In genomic region chr3:30539772-30540171, GRCh38 we compare ENCODE assay signal across 24 cellular contexts.
DNase-seq lines count a peak whose midpoint lies in the region; ATAC-seq and TF ChIP-seq lines count a peak whose summit lies in the region.
"Had no signal": no experiment of that assay in that cellular context is flagged by ENCODE, and none has a peak within 500 bp of the region (broad histone marks: within the 10 kb centered on the region; RNA-seq: fewer than 3 reads in every experiment).

No MANE protein-coding gene starts in this region.

- BruUV-seq in PC-9 (replicated peaks; lab: Mats Ljungman, UMichigan), result no TSS peak

- no peak for ATAC-seq in activated T-cell treated with anti-CD3 and anti-CD28 coated beads, Interleukin-2, amount 50 U/mL, for 4 hours
- ATAC-seq in GM21529 (IDR thresholded peaks at IDR 0.05; ENCODE audit: unreplicated experiment), result no peak
- no peak for ATAC-seq in stimulated activated naive B cell treated with anti-CD40 and anti-IgM and Interleukin-4, amounts not matched to agents 10 μg/mL and 1 μg/mL and 100 μg/mL, for 72 hours (replicated peaks)

- intact Hi-C loops in PC-9 (cut with micrococcal nuclease; ENCODE audit: unreplicated experiment), result loop anchor here (1.0 to 10.0 kb wide), 8 partner anchors 58 to 257 kb away; partner anchors contain the start of gene TGFBR2

- H3F3A ChIP-seq in PC-9 (ENCODE audit: insufficient read depth, low read depth), result peaks cover 16% of the 10 kb centered on the region

- peaks cover 10% of the 10 kb centered on the region for H3K4me1 Mint-ChIP-seq in activated T-cell treated with anti-CD3 and anti-CD28 coated beads, Interleukin-2, amount 50 U/mL, for 4 hours (ENCODE audit: low read depth)
- peaks cover 3 to 14% of the 10 kb centered on the region in 2 donors for H3K4me1 Mint-ChIP-seq in stimulated activated naive B cell treated with anti-CD40 and anti-IgM and Interleukin-4, amounts not matched to agents 10 μg/mL and 1 μg/mL and 100 μg/mL, for 72 hours
- H3K4me1 Mint-ChIP-seq: brain, IgD-negative memory B cell had no signal

- H3K9me3 ChIP-seq in PC-9 (ENCODE audit: insufficient read depth, low read depth), result no peaks in the 10 kb centered on the region
- H3K9me3 ChIP-seq: right atrium auricular region, SJCRH30, transverse colon had no signal

- POLR2A ChIA-PET in PC-9 (lab: Charles Lee; ENCODE audit: unreplicated experiment), result no interaction called here

- H3K4me3 ChIP-seq in PC-9, result peak overlapping the region; percentile 46; the same call in 1 of the 2 replicates
- H3K4me3 ChIP-seq: dorsolateral prefrontal cortex, right atrium auricular region, SJCRH30, transverse colon had no signal

- H3K4me1 ChIP-seq in PC-9 (replicated peaks; ENCODE audit: insufficient read depth), result peaks cover 22% of the 10 kb centered on the region
- H3K4me1 ChIP-seq: right atrium auricular region had no signal

- H3K27me3 Mint-ChIP-seq in activated T-cell treated with anti-CD3 and anti-CD28 coated beads, Interleukin-2, amount 50 U/mL, for 4 hours (ENCODE audit: low read depth), result no peaks in the 10 kb centered on the region
- H3K27me3 Mint-ChIP-seq in stimulated activated naive B cell treated with anti-CD40 and anti-IgM and Interleukin-4, amounts not matched to agents 10 μg/mL and 1 μg/mL and 100 μg/mL, for 72 hours, result no peaks in the 10 kb centered on the region
- H3K27me3 Mint-ChIP-seq: activated CD8-positive, alpha-beta T cell treated with anti-CD3 and anti-CD28 coated beads for 36 hours; activated naive CD4-positive, alpha-beta T cell treated with anti-CD3 and anti-CD28 coated beads, Interleukin-2, amount 50 U/mL, for 24 hours; activated T-cell treated with anti-CD3 and anti-CD28 coated beads, Interleukin-2, amount 50 U/mL, for 24 hours; IgD-negative memory B cell; stimulated activated naive CD8-positive, alpha-beta T cell treated with anti-CD3 and anti-CD28 coated beads, Interleukin-15, Interleukin-2, amounts not matched to agents 100 ng/mL and 50 ng/mL, for 24 hours had no signal

- H3K36me3 Mint-ChIP-seq in activated T-cell treated with anti-CD3 and anti-CD28 coated beads, Interleukin-2, amount 50 U/mL, for 4 hours (ENCODE audit: insufficient read depth), result no peaks in the 10 kb centered on the region
- no peaks in the 10 kb centered on the region for H3K36me3 Mint-ChIP-seq in stimulated activated naive B cell treated with anti-CD40 and anti-IgM and Interleukin-4, amounts not matched to agents 10 μg/mL and 1 μg/mL and 100 μg/mL, for 72 hours
- H3K36me3 Mint-ChIP-seq: brain had no signal

- no peaks in the 10 kb centered on the region for H3K9me3 Mint-ChIP-seq in activated T-cell treated with anti-CD3 and anti-CD28 coated beads, Interleukin-2, amount 50 U/mL, for 4 hours
- H3K9me3 Mint-ChIP-seq in stimulated activated naive B cell treated with anti-CD40 and anti-IgM and Interleukin-4, amounts not matched to agents 10 μg/mL and 1 μg/mL and 100 μg/mL, for 72 hours, result peaks cover 3 to 4% of the 10 kb centered on the region in 2 donors
- H3K9me3 Mint-ChIP-seq: activated T-cell treated with anti-CD3 and anti-CD28 coated beads, Interleukin-2, amount 50 U/mL, for 24 hours; stimulated activated naive CD8-positive, alpha-beta T cell treated with anti-CD3 and anti-CD28 coated beads, Interleukin-15, Interleukin-2, amounts not matched to agents 100 ng/mL and 50 ng/mL, for 24 hours had no signal

- H3K4me3 Mint-ChIP-seq in activated T-cell treated with anti-CD3 and anti-CD28 coated beads, Interleukin-2, amount 50 U/mL, for 4 hours, result no peak overlapping the region
- H3K4me3 Mint-ChIP-seq in stimulated activated naive B cell treated with anti-CD40 and anti-IgM and Interleukin-4, amounts not matched to agents 10 μg/mL and 1 μg/mL and 100 μg/mL, for 72 hours, result no peak overlapping the region
- H3K4me3 Mint-ChIP-seq: activated CD8-positive, alpha-beta T cell treated with anti-CD3 and anti-CD28 coated beads for 36 hours; activated naive CD4-positive, alpha-beta T cell treated with anti-CD3 and anti-CD28 coated beads, Interleukin-2, amount 50 U/mL, for 24 hours; activated T-cell treated with anti-CD3 and anti-CD28 coated beads, Interleukin-2, amount 50 U/mL, for 24 hours; brain; IgD-negative memory B cell; neural crest cell; stimulated activated naive CD8-positive, alpha-beta T cell treated with anti-CD3 and anti-CD28 coated beads, Interleukin-15, Interleukin-2, amounts not matched to agents 100 ng/mL and 50 ng/mL, for 24 hours had no signal

- no peaks in the 10 kb centered on the region for H4K20me1 ChIP-seq in PC-9 (ENCODE audit: insufficient read depth)

- peak overlapping the region; percentile 79 for H3K4me2 ChIP-seq in PC-9

- no peak for TF ChIP-seq CTCF in PC-9 (conservative IDR thresholded peaks at IDR 0.05)

- no peak overlapping the region for H2AFZ ChIP-seq in PC-9

- H3K36me3 ChIP-seq in PC-9 (ENCODE audit: low read depth), result no peaks in the 10 kb centered on the region
- H3K36me3 ChIP-seq: right atrium auricular region, SJCRH30, transverse colon had no signal

- H3K9me2 ChIP-seq in PC-9 (ENCODE audit: insufficient read depth), result no peaks in the 10 kb centered on the region

- H3K27me3 ChIP-seq in PC-9 (ENCODE audit: insufficient read depth, low read depth), result no peaks in the 10 kb centered on the region
- H3K27me3 ChIP-seq: dorsolateral prefrontal cortex, right atrium auricular region, SJCRH30, transverse colon had no signal

- H3K27ac ChIP-seq in PC-9, result peak overlapping the region; percentile 97
- H3K27ac ChIP-seq: C4-2B, dorsolateral prefrontal cortex, right atrium auricular region, transverse colon had no signal

- peak; percentile 64 for DNase-seq in EH (ENCODE audit: low read depth)
- peak in 1 of 2 experiments; percentile 47 for DNase-seq in PC-9
- peak; percentile 88 for DNase-seq in dermis blood vessel endothelial cell
- DNase-seq in lung microvascular endothelial cell (ENCODE audit: low read depth in 2 of 2), result peak; percentile 69 to 91
- no peak for DNase-seq in activated T-cell treated with anti-CD3 and anti-CD28 coated beads, Interleukin-2, amount 50 U/mL, for 4 hours
- DNase-seq in stimulated activated naive B cell treated with anti-CD40 and anti-IgM and Interleukin-4, amounts not matched to agents 10 μg/mL and 1 μg/mL and 100 μg/mL, for 72 hours, result no peak
- no peak for DNase-seq in SKM-1 (lab: John Stamatoyannopoulos, UW; ENCODE audit: unreplicated experiment)
- DNase-seq: ACHN; activated CD4-positive, CD25-positive, alpha-beta regulatory T cell; activated CD8-positive, alpha-beta T cell treated with anti-CD3 and anti-CD28 coated beads for 36 hours; activated T-cell treated with anti-CD3 and anti-CD28 coated beads, Interleukin-2, amount 50 U/mL, for 24 hours; dorsolateral prefrontal cortex; NCI-H2029; NCI-H510A treated with DMSO at 0.1 percent for 48 hours; SJCRH30; transverse colon had no signal

- no peak overlapping the region for H3K27ac Mint-ChIP-seq in stimulated activated naive B cell treated with anti-CD40 and anti-IgM and Interleukin-4, amounts not matched to agents 10 μg/mL and 1 μg/mL and 100 μg/mL, for 72 hours
- H3K27ac Mint-ChIP-seq: activated CD8-positive, alpha-beta T cell treated with anti-CD3 and anti-CD28 coated beads for 36 hours; brain; IgD-negative memory B cell; stimulated activated naive CD8-positive, alpha-beta T cell treated with anti-CD3 and anti-CD28 coated beads, Interleukin-15, Interleukin-2, amounts not matched to agents 100 ng/mL and 50 ng/mL, for 24 hours had no signal

- H3K79me2 ChIP-seq in PC-9 (ENCODE audit: low read depth), result no peaks in the 10 kb centered on the region

- CTCF ChIA-PET in PC-9 (lab: Charles Lee), result no interaction called here

Comparison
In these comparisons a context has a peak if more than half of its experiments do, and no peak if none do; other contexts are left out.
1. DNase-seq: peak in EH (single experiment), dermis blood vessel endothelial cell (single experiment) and lung microvascular endothelial cell (2 of 2); none in activated T-cell treated with anti-CD3 and anti-CD28 coated beads, Interleukin-2, amount 50 U/mL, for 4 hours (single experiment), stimulated activated naive B cell treated with anti-CD40 and anti-IgM and Interleukin-4, amounts not matched to agents 10 μg/mL and 1 μg/mL and 100 μg/mL, for 72 hours (single experiment) and SKM-1 (single experiment).